14 cellular contexts compared by ENCODE assay signal in genomic region chr14:50739186-50739585, GRCh38.
DNase-seq lines count a peak whose midpoint lies in the region; ATAC-seq and TF ChIP-seq lines count a peak whose summit lies in the region.
"Had no signal": no experiment of that assay in that cellular context is flagged by ENCODE, and none has a peak within 500 bp of the region (broad histone marks: within the 10 kb centered on the region; RNA-seq: fewer than 3 reads in every experiment).

No MANE protein-coding gene starts in this region.

- CTCF ChIA-PET in activated naive CD4-positive, alpha-beta T cell treated with anti-CD3 and anti-CD28 coated beads, Interleukin-2, amount 10 ng/mL, durations not matched to agents 7 days and 5 days (lab: Charles Lee): interaction anchor here (1.1 to 2.1 kb wide), 5 partner anchors 10 to 121 kb away, joined by 3 to 5 read pairs (median 4); no protein-coding TSS in a partner anchor
- CTCF ChIA-PET in activated naive CD4-positive, alpha-beta T cell treated with anti-CD3 and anti-CD28 coated beads for 36 hours (lab: Charles Lee): interaction anchor here (1.2 kb wide), 1 partner anchor 11 kb away, joined by 3 read pairs; no protein-coding TSS in a partner anchor

- H3K27ac ChIP-seq in tibial nerve: peak overlapping the region in 3 of 4 donors; percentile 21 to 67 (median 63)

- no peak for TF ChIP-seq EP300 in tibial nerve (IDR thresholded peaks at IDR 0.05)

- ATAC-seq in naive B cell (ENCODE audit: low read depth in 2 of 2): no peak
- ATAC-seq: gastroesophageal sphincter had no signal

- no peak for DNase-seq in activated naive CD4-positive, alpha-beta T cell treated with anti-CD3 and anti-CD28 coated beads, Interleukin-2, amount 10 ng/mL, durations not matched to agents 7 days and 5 days
- no peak for DNase-seq in activated naive CD4-positive, alpha-beta T cell treated with anti-CD3 and anti-CD28 coated beads for 36 hours
- DNase-seq in naive B cell (no peak), tibial nerve (ENCODE audit: low spot score in 2 of 2) (no peak), NCI-H1417 treated with DMSO at 0.1 percent for 48 hours (lab: John Stamatoyannopoulos, UW) (no peak), DMS153 (lab: John Stamatoyannopoulos, UW) (no peak), AML-193 (lab: John Stamatoyannopoulos, UW) (no peak)
- DNase-seq: NCI-H1092; NCI-H2227 treated with DMSO at 0.1 percent for 48 hours; NK-92 treated with Interleukin-12 subunit alpha and Interleukin-12 subunit beta, amount 100 ng/mL, for 24 hours; nucleus accumbens; stimulated activated naive CD4-positive, alpha-beta T cell treated with Interleukin-2 at 50 U/mL for 16 hours had no signal

- peaks cover 0 to 63% (median 5%) of the 10 kb centered on the region in 3 donors for H3K36me3 ChIP-seq in tibial nerve

- peak overlapping the region; percentile 88 for H3K27ac Mint-ChIP-seq in activated naive CD4-positive, alpha-beta T cell treated with anti-CD3 and anti-CD28 coated beads, Interleukin-2, amount 10 ng/mL, durations not matched to agents 7 days and 5 days
- no peak overlapping the region for H3K27ac Mint-ChIP-seq in activated naive CD4-positive, alpha-beta T cell treated with anti-CD3 and anti-CD28 coated beads for 36 hours
- peak overlapping the region in 3 of 5 experiments; percentile 57 to 81 (median 66) for H3K27ac Mint-ChIP-seq in brain
- H3K27ac Mint-ChIP-seq in naive B cell: peak overlapping the region in 4 of 6 donors; percentile 62 to 86 (median 73)

- peaks cover 0 to 28% (median 3%) of the 10 kb centered on the region in 4 donors for H3K4me1 ChIP-seq in tibial nerve

- H3K9me3 ChIP-seq in tibial nerve: no peaks in the 10 kb centered on the region
- H3K9me3 ChIP-seq: gastroesophageal sphincter had no signal

- peaks cover 40% of the 10 kb centered on the region for H3K4me1 Mint-ChIP-seq in activated naive CD4-positive, alpha-beta T cell treated with anti-CD3 and anti-CD28 coated beads, Interleukin-2, amount 10 ng/mL, durations not matched to agents 7 days and 5 days
- H3K4me1 Mint-ChIP-seq in activated naive CD4-positive, alpha-beta T cell treated with anti-CD3 and anti-CD28 coated beads for 36 hours (ENCODE audit: low read depth): peaks cover 38% of the 10 kb centered on the region
- H3K4me1 Mint-ChIP-seq in brain (no peaks in the 10 kb centered on the region), naive B cell (peaks cover 0 to 15% (median 0%) of the 10 kb centered on the region in 3 donors)

- H3K27me3 ChIP-seq in tibial nerve: no peaks in the 10 kb centered on the region
- H3K27me3 ChIP-seq: gastroesophageal sphincter had no signal

- TF ChIP-seq CTCF in brain (conservative IDR thresholded peaks at IDR 0.05) (no peak), tibial nerve (IDR thresholded peaks at IDR 0.05) (no peak)

- no peak for TF ChIP-seq POLR2A in tibial nerve (IDR thresholded peaks at IDR 0.05)

- WGBS in tibial nerve, 2 donors: 93 to 94% methylated on average over 4 of the region's 4 CpGs

- no peaks in the 10 kb centered on the region for H3K27me3 Mint-ChIP-seq in activated naive CD4-positive, alpha-beta T cell treated with anti-CD3 and anti-CD28 coated beads, Interleukin-2, amount 10 ng/mL, durations not matched to agents 7 days and 5 days
- H3K27me3 Mint-ChIP-seq in activated naive CD4-positive, alpha-beta T cell treated with anti-CD3 and anti-CD28 coated beads for 36 hours (ENCODE audit: low read depth): no peaks in the 10 kb centered on the region
- H3K27me3 Mint-ChIP-seq in brain: no peaks in the 10 kb centered on the region
- no peaks in the 10 kb centered on the region for H3K27me3 Mint-ChIP-seq in naive B cell

- H3K36me3 Mint-ChIP-seq in activated naive CD4-positive, alpha-beta T cell treated with anti-CD3 and anti-CD28 coated beads, Interleukin-2, amount 10 ng/mL, durations not matched to agents 7 days and 5 days: peaks cover 61% of the 10 kb centered on the region
- H3K36me3 Mint-ChIP-seq in activated naive CD4-positive, alpha-beta T cell treated with anti-CD3 and anti-CD28 coated beads for 36 hours (ENCODE audit: low read depth): peaks cover 36% of the 10 kb centered on the region
- H3K36me3 Mint-ChIP-seq in brain: peaks cover 68% of the 10 kb centered on the region
- H3K36me3 Mint-ChIP-seq in naive B cell: peaks cover 10 to 11% of the 10 kb centered on the region in 2 donors

- no peak overlapping the region for H3K4me3 ChIP-seq in tibial nerve

- H3K9me3 Mint-ChIP-seq in activated naive CD4-positive, alpha-beta T cell treated with anti-CD3 and anti-CD28 coated beads, Interleukin-2, amount 10 ng/mL, durations not matched to agents 7 days and 5 days: no peaks in the 10 kb centered on the region
- H3K9me3 Mint-ChIP-seq in activated naive CD4-positive, alpha-beta T cell treated with anti-CD3 and anti-CD28 coated beads for 36 hours: no peaks in the 10 kb centered on the region
- H3K9me3 Mint-ChIP-seq in brain (no peaks in the 10 kb centered on the region), naive B cell (no peaks in the 10 kb centered on the region)

- no peak overlapping the region for H3K4me3 Mint-ChIP-seq in activated naive CD4-positive, alpha-beta T cell treated with anti-CD3 and anti-CD28 coated beads, Interleukin-2, amount 10 ng/mL, durations not matched to agents 7 days and 5 days
- H3K4me3 Mint-ChIP-seq in activated naive CD4-positive, alpha-beta T cell treated with anti-CD3 and anti-CD28 coated beads for 36 hours: no peak overlapping the region
- H3K4me3 Mint-ChIP-seq in brain: no peak overlapping the region
- no peak overlapping the region for H3K4me3 Mint-ChIP-seq in naive B cell

- intact Hi-C loops in activated naive CD4-positive, alpha-beta T cell treated with anti-CD3 and anti-CD28 coated beads for 36 hours (cut with micrococcal nuclease): no loop called here
